In the genomic region with DNA sequence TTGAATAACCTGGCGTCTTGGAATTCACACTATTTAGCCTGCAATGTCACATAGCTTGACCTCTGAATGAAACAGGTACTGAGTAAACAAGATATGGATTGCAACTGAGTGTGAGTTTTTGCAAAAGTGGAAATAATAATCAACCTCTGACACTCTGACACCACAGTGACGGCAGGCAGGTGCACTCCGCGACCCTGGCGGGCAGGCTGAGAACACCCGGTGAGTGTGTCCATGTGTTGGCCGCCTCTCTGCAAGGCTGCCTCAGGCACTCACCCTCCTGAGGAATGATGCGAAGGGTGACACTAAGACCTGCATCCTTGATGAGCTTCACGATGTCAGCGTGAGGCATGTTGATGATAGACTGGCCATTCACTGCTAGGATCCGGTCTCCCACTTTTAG, we compare ENCODE assay signal across 26 cellular contexts.
"Had no signal": no experiment of that assay in that cellular context is flagged by ENCODE, and none has a peak within 500 bp of the region (broad histone marks: within the 10 kb centered on the region; RNA-seq: fewer than 3 reads in every experiment).

No MANE protein-coding gene starts in this region.

- H3K36me3 ChIP-seq: cardiac muscle cell had no signal

- H3K4me2 ChIP-seq: KMS-11, PC-9 had no signal

- H3K4me3 Mint-ChIP-seq: activated B cell treated with CpG ODN at 0.5 μM for 24 hours; activated CD4-positive, alpha-beta memory T cell treated with anti-CD3 and anti-CD28 coated beads for 36 hours; activated naive CD4-positive, alpha-beta T cell treated with anti-CD3 and anti-CD28 coated beads for 36 hours; activated naive CD8-positive, alpha-beta T cell; activated naive CD8-positive, alpha-beta T cell treated with anti-CD3 and anti-CD28 coated beads, Interleukin-2, amount 50 U/mL, for 24 hours; activated T-cell treated with anti-CD3 and anti-CD28 coated beads, Interleukin-2, amount 50 U/mL, for 4 hours; activated T-helper 1 cell treated with anti-CD3 and anti-CD28 coated beads, Interleukin-12 subunit alpha, Interleukin-12 subunit beta, Interleukin-2, Interleukin-4 antibody, amounts not matched to agents 30 ng/mL and 10 ng/mL and 1 ng/mL, durations not matched to agents 14 hours and 24 hours and 36 hours; central memory CD8-positive, alpha-beta T cell; T-cell; T-helper 17 cell had no signal

- H3K27me3 Mint-ChIP-seq: activated naive CD8-positive, alpha-beta T cell treated with anti-CD3 and anti-CD28 coated beads, Interleukin-2, amount 50 U/mL, for 24 hours had no signal

- H3K9ac ChIP-seq: KMS-11 had no signal

- H3K27me3 ChIP-seq: cardiac muscle cell had no signal

- H3K4me3 ChIP-seq: cardiac muscle cell, PC-9 had no signal

- H2AFZ ChIP-seq: PC-9 had no signal

- ATAC-seq: activated naive CD8-positive, alpha-beta T cell treated with anti-CD3 and anti-CD28 coated beads, Interleukin-2, amount 50 U/mL, for 24 hours; activated T-cell treated with anti-CD3 and anti-CD28 coated beads, Interleukin-2, amount 50 U/mL, for 4 hours; Right ventricle myocardium inferior; T-cell; T-helper 17 cell had no signal

- H3K27ac ChIP-seq: cardiac muscle cell, KMS-11, PC-9, RWPE1 had no signal

- H3K9me3 Mint-ChIP-seq: activated B cell treated with CpG ODN at 0.5 μM for 24 hours; activated CD4-positive, alpha-beta memory T cell treated with anti-CD3 and anti-CD28 coated beads for 36 hours; activated naive CD4-positive, alpha-beta T cell treated with anti-CD3 and anti-CD28 coated beads for 36 hours; activated naive CD8-positive, alpha-beta T cell treated with anti-CD3 and anti-CD28 coated beads, Interleukin-2, amount 50 U/mL, for 24 hours; activated T-cell treated with anti-CD3 and anti-CD28 coated beads, Interleukin-2, amount 50 U/mL, for 4 hours; activated T-helper 1 cell treated with anti-CD3 and anti-CD28 coated beads, Interleukin-12 subunit alpha, Interleukin-12 subunit beta, Interleukin-2, Interleukin-4 antibody, amounts not matched to agents 30 ng/mL and 10 ng/mL and 1 ng/mL, durations not matched to agents 14 hours and 24 hours and 36 hours; central memory CD8-positive, alpha-beta T cell; T-cell had no signal

- H3K36me3 Mint-ChIP-seq: activated CD4-positive, alpha-beta memory T cell treated with anti-CD3 and anti-CD28 coated beads for 36 hours; activated naive CD8-positive, alpha-beta T cell; T-cell had no signal

- DNase-seq: activated B cell treated with CpG ODN at 0.5 μM for 24 hours; activated CD4-positive, alpha-beta memory T cell treated with anti-CD3 and anti-CD28 coated beads for 36 hours; activated CD4-positive, alpha-beta T cell treated with anti-CD3 and anti-CD28 coated beads for 4 hours; activated CD4-positive, alpha-beta T cell treated with anti-CD3 and anti-CD28 coated beads, Interleukin-2, amount 50 U/mL, for 1 hour; activated CD4-positive, CD25-positive, alpha-beta regulatory T cell treated with anti-CD3 and anti-CD28 coated beads, Interleukin-2, amount 50 U/mL, for 72 hours; activated CD8-positive, alpha-beta memory T cell treated with anti-CD3 and anti-CD28 coated beads, Interleukin-2, amount 50 U/mL, for 4 hours; activated gamma-delta T cell treated with Interleukin-2 at 50 U/mL for 16 hours; activated naive CD4-positive, alpha-beta T cell treated with anti-CD3 and anti-CD28 coated beads for 36 hours; activated naive CD8-positive, alpha-beta T cell treated with anti-CD3 and anti-CD28 coated beads, Interleukin-2, amount 50 U/mL, for 24 hours; activated T-cell treated with anti-CD3 and anti-CD28 coated beads for 4 hours; activated T-cell treated with anti-CD3 and anti-CD28 coated beads, Interleukin-2, amount 50 U/mL, for 4 hours; anterior cingulate cortex; NCI-H187 treated with DMSO at 0.1 percent for 48 hours; NCI-H510A treated with DMSO at 0.1 percent for 48 hours; NCI-H774; SIG-M5; T-cell; T-helper 17 cell had no signal

- H3K4me1 Mint-ChIP-seq: activated B cell treated with CpG ODN at 0.5 μM for 24 hours; activated naive CD8-positive, alpha-beta T cell treated with anti-CD3 and anti-CD28 coated beads, Interleukin-2, amount 50 U/mL, for 24 hours; central memory CD8-positive, alpha-beta T cell; T-cell; T-helper 17 cell had no signal

- H3K27ac Mint-ChIP-seq: activated B cell treated with CpG ODN at 0.5 μM for 24 hours; activated CD4-positive, alpha-beta memory T cell treated with anti-CD3 and anti-CD28 coated beads for 36 hours; activated naive CD4-positive, alpha-beta T cell treated with anti-CD3 and anti-CD28 coated beads for 36 hours; activated naive CD8-positive, alpha-beta T cell; activated naive CD8-positive, alpha-beta T cell treated with anti-CD3 and anti-CD28 coated beads, Interleukin-2, amount 50 U/mL, for 24 hours; activated T-helper 1 cell treated with anti-CD3 and anti-CD28 coated beads, Interleukin-12 subunit alpha, Interleukin-12 subunit beta, Interleukin-2, Interleukin-4 antibody, amounts not matched to agents 30 ng/mL and 10 ng/mL and 1 ng/mL, durations not matched to agents 14 hours and 24 hours and 36 hours; T-cell; T-helper 17 cell had no signal
